11 cellular contexts compared by ENCODE assay signal in the genomic region with DNA sequence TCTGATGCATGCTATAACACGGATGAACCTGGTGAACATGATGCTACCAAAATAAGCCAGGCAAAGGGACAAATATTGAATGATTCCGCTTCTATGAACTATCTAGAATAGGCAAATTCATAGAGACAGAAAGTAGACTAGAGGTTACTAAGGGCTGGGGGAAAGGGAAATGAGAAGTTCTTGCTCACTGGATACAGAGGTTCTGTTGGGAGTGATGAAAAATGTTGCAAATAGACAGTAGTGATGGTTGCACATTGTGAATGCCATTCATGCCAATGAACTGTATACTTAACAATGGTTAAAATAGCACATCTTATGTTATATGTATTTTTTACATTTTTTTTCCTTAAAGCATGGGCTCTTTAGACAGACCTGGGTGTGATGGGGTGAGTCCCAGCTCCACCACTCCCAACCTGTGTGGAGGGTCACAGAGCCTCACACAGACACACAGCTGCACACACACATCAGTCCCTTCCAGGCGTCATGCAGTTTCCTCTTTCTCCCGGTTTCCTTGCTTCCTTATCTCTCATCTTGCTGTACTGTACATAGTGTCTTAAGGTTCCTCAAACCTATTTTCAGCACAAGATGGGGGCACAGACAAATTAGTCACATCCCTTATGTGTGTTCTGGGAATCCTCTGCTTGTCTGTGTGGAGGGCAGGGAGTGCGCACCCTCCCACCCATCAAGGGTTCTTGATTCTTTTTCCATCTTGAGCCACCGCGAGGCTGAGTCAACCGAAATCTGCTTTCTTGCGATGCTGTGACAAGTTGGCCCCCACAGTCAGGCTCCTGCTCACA.
DNase-seq lines count a peak whose midpoint lies in the region; ATAC-seq, FAIRE-seq and TF ChIP-seq lines count a peak whose summit lies in the region.
"Had no signal": no experiment of that assay in that cellular context is flagged by ENCODE, and none has a peak within 500 bp of the region (broad histone marks: within the 10 kb centered on the region; RNA-seq: fewer than 3 reads in every experiment).

No MANE protein-coding gene starts in this region.

- no peaks in the 10 kb centered on the region for H3K27me3 Mint-ChIP-seq in activated naive CD4-positive, alpha-beta T cell treated with anti-CD3 and anti-CD28 coated beads, Interleukin-2, amount 50 U/mL, for 24 hours
- H3K27me3 Mint-ChIP-seq: central memory CD8-positive, alpha-beta T cell had no signal

- H3K36me3 ChIP-seq in right lobe of liver (no peaks in the 10 kb centered on the region), HepG2 (replicated peaks in 1 of 2; ENCODE audit: control insufficient read depth in 1 of 2, insufficient read depth in 2 of 2, low read length in 2 of 2) (peaks cover 1 to 18% of the 10 kb centered on the region in 2 experiments; a peak in 1 of 5 replicates), upper lobe of right lung (no peaks in the 10 kb centered on the region)

- peak; percentile 20 to 71 (median 45) for ATAC-seq in right lobe of liver
- no peak for ATAC-seq in HepG2
- peak; percentile 85 for ATAC-seq in upper lobe of right lung
- ATAC-seq in HG03025 (IDR thresholded peaks at IDR 0.05; ENCODE audit: low FRiP score, unreplicated experiment): no peak

- H3K4me1 Mint-ChIP-seq in activated naive CD4-positive, alpha-beta T cell treated with anti-CD3 and anti-CD28 coated beads, Interleukin-2, amount 50 U/mL, for 24 hours: peaks cover 28% of the 10 kb centered on the region

- H3K4me1 ChIP-seq in right lobe of liver (no peaks in the 10 kb centered on the region), HepG2 (ENCODE audit: insufficient read depth, low read length) (no peaks in the 10 kb centered on the region), upper lobe of right lung (no peaks in the 10 kb centered on the region)

- TF ChIP-seq EP300 in HepG2 (IDR thresholded peaks at IDR 0.05; ENCODE audit: low read depth in 2 of 2, low read length in 2 of 2) (no peak), HepG2 (CRISPR knock-in tag; IDR thresholded peaks at IDR 0.05; ENCODE audit: borderline replicate concordance) (no peak)

- POLR2A ChIA-PET in HepG2 (lab: Yijun Ruan, JAX): no interaction called here

- no peaks in the 10 kb centered on the region for H4K20me1 ChIP-seq in HepG2 (ENCODE audit: insufficient read depth, low read length)

- in situ Hi-C loops in HepG2 (cut with HindIII; ENCODE audit: extremely low pct_ligation_motif_present, low pct_unique_long_range_greater_than_20kb): no loop called here

- H3K27me3 ChIP-seq in right lobe of liver (no peaks in the 10 kb centered on the region), HepG2 (ENCODE audit: control insufficient read depth in 1 of 2, insufficient read depth in 2 of 2, low read length in 2 of 2) (no peaks in the 10 kb centered on the region), upper lobe of right lung (no peaks in the 10 kb centered on the region)

- H3K27ac ChIP-seq in right lobe of liver (no peak overlapping the region), HepG2 (ENCODE audit: extremely low read length, insufficient read depth, low read length) (no peak overlapping the region), upper lobe of right lung (no peak overlapping the region)

- intact Hi-C loops in right lobe of liver (cut with DNase I) (loop anchor here in 1 of 2 donors (10.0 kb wide), 1 partner anchor 496 kb away; no protein-coding TSS in a partner anchor), HepG2 (cut with micrococcal nuclease; ENCODE audit: unreplicated experiment) (no loop called here), posterior cingulate gyrus (cut with DNase I) (loop anchor here (10.0 kb wide), 1 partner anchor 326 kb away; no protein-coding TSS in a partner anchor), upper lobe of right lung (cut with DNase I) (no loop called here)

- H3K4me3 ChIP-seq in right lobe of liver (no peak overlapping the region), HepG2 (replicated peaks in 1 of 3; ENCODE audit: insufficient read depth in 1 of 3, low read depth in 2 of 3, low read length in 3 of 3) (no peak overlapping the region), upper lobe of right lung (no peak overlapping the region)

- H3K4me3 Mint-ChIP-seq in activated naive CD4-positive, alpha-beta T cell treated with anti-CD3 and anti-CD28 coated beads, Interleukin-2, amount 50 U/mL, for 24 hours: peak overlapping the region; percentile 73
- H3K4me3 Mint-ChIP-seq: central memory CD8-positive, alpha-beta T cell had no signal

- no peaks in the 10 kb centered on the region for H3K9me3 Mint-ChIP-seq in activated naive CD4-positive, alpha-beta T cell treated with anti-CD3 and anti-CD28 coated beads, Interleukin-2, amount 50 U/mL, for 24 hours
- H3K9me3 Mint-ChIP-seq: central memory CD8-positive, alpha-beta T cell had no signal

- H2AFZ ChIP-seq in HepG2 (ENCODE audit: low read length): no peak overlapping the region

- H3K9ac ChIP-seq in HepG2 (ENCODE audit: insufficient read depth, low read depth, low read length): no peak overlapping the region

- FAIRE-seq in HepG2 (lab: Jason Lieb, UNC): no peak

- peaks cover 8% of the 10 kb centered on the region for H3K36me3 Mint-ChIP-seq in activated naive CD4-positive, alpha-beta T cell treated with anti-CD3 and anti-CD28 coated beads, Interleukin-2, amount 50 U/mL, for 24 hours

- no peak for TF ChIP-seq CTCF in right lobe of liver (IDR thresholded peaks at IDR 0.05)
- TF ChIP-seq CTCF in HepG2 (CRISPR knock-in tag; IDR thresholded peaks at IDR 0.05): no peak
- no peak for TF ChIP-seq CTCF in upper lobe of right lung (IDR thresholded peaks at IDR 0.05)

- no TSS peak for BruUV-seq in HepG2 (replicated peaks; lab: Mats Ljungman, UMichigan)

- CTCF ChIA-PET in HepG2 (lab: Yijun Ruan, JAX; ENCODE audit: low intra/inter-chr PET ratio, low total read pairs): no interaction called here

- H3K4me2 ChIP-seq in HepG2 (ENCODE audit: low read depth, low read length): no peak overlapping the region

- no peaks in the 10 kb centered on the region for H3K79me2 ChIP-seq in HepG2 (ENCODE audit: insufficient read depth, low read length)

- H3K9me3 ChIP-seq in right lobe of liver: no peaks in the 10 kb centered on the region
- H3K9me3 ChIP-seq in HepG2 (ENCODE audit: low read length): no peaks in the 10 kb centered on the region
- no peaks in the 10 kb centered on the region for H3K9me3 ChIP-seq in upper lobe of right lung

- 65% methylated on average over 9 of the region's 9 CpGs for WGBS in right lobe of liver (ENCODE audit: insufficient coverage, low coverage, low lambda C conversion rate, missing lambda C conversion rate)
- 96% methylated on average over 9 of the region's 9 CpGs for WGBS in HepG2 (ENCODE audit: low lambda C conversion rate)

- TF ChIP-seq RAD21 in HepG2 (CRISPR knock-in tag; IDR thresholded peaks at IDR 0.05): no peak

- DNase-seq in right lobe of liver (no peak), HepG2 (ENCODE audit: low spot score) (no peak), posterior cingulate gyrus (peak in 8 of 10 donors; percentile 26 to 92 (median 54)), upper lobe of right lung (no peak), D341Med (ENCODE audit: low spot score) (no peak), NCI-H1436 treated with DMSO at 0.1 percent for 48 hours (lab: John Stamatoyannopoulos, UW) (no peak)
- DNase-seq: midbrain, T1000 had no signal

- TF ChIP-seq POLR2A in right lobe of liver (IDR thresholded peaks at IDR 0.05) (no peak), HepG2 (IDR thresholded peaks at IDR 0.05; ENCODE audit: insufficient read depth in 1 of 2, low read depth in 2 of 2, low read length in 2 of 2) (no peak)

- H3K27ac Mint-ChIP-seq in activated naive CD4-positive, alpha-beta T cell treated with anti-CD3 and anti-CD28 coated beads, Interleukin-2, amount 50 U/mL, for 24 hours: peak overlapping the region; percentile 98

TF ChIP-seq in HepG2, 621 proteins besides CTCF, POLR2A, EP300 and RAD21:
- TF ChIP-seq GTF2F1 (IDR thresholded peaks at IDR 0.05; ENCODE audit: low read length) (no peak), NR3C1 (CRISPR knock-in tag; IDR thresholded peaks at IDR 0.05) (no peak), PHF20 (CRISPR knock-in tag; IDR thresholded peaks at IDR 0.05) (no peak), XRCC5 (optimal IDR thresholded peaks at IDR 0.05; ENCODE audit: low read length) (no peak), ZNF567 (CRISPR knock-in tag; IDR thresholded peaks at IDR 0.05; ENCODE audit: borderline replicate concordance) (no peak), TOPORS (CRISPR knock-in tag; IDR thresholded peaks at IDR 0.05) (no peak), JUN (CRISPR knock-in tag; IDR thresholded peaks at IDR 0.05) (no peak)
- TF ChIP-seq, protein P1, sequence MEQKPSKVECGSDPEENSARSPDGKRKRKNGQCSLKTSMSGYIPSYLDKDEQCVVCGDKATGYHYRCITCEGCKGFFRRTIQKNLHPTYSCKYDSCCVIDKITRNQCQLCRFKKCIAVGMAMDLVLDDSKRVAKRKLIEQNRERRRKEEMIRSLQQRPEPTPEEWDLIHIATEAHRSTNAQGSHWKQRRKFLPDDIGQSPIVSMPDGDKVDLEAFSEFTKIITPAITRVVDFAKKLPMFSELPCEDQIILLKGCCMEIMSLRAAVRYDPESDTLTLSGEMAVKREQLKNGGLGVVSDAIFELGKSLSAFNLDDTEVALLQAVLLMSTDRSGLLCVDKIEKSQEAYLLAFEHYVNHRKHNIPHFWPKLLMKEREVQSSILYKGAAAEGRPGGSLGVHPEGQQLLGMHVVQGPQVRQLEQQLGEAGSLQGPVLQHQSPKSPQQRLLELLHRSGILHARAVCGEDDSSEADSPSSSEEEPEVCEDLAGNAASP (CRISPR knock-in tag; IDR thresholded peaks at IDR 0.05; ENCODE audit: borderline replicate concordance): no peak

Comparison
In these comparisons a context has a peak if more than half of its experiments do, and no peak if none do; other contexts are left out.
1. ATAC-seq: peak in right lobe of liver (4 of 4) and upper lobe of right lung (single experiment); none in HepG2 (single experiment) and HG03025 (single experiment).
2. DNase-seq: peak in posterior cingulate gyrus (8 of 10); none in right lobe of liver (0 of 3), HepG2 (single experiment), upper lobe of right lung (single experiment), D341Med (single experiment) and NCI-H1436 treated with DMSO at 0.1 percent for 48 hours (single experiment).